In the genomic region with DNA sequence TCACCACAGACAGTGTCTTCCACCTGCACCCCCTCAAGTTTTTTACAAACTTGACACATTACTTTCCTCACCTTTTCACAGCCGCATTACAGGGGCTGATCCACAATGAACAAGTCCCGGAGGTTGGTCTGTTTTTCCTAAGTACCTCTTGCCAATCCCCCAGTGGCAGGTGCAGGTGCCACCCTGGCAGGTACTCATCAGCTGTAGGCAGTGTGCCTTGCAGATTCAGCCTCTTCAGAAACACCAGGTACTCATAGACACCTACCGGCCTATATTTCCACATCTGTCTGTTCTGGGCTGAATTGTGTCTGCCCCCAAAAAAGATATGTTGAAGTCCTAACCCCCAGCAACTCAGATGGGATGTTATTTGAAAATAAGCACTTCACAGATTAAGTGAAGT, we compare ENCODE assay signal across 24 cellular contexts.
DNase-seq lines count a peak whose midpoint lies in the region; ATAC-seq, FAIRE-seq and TF ChIP-seq lines count a peak whose summit lies in the region.
"Had no signal": no experiment of that assay in that cellular context is flagged by ENCODE, and none has a peak within 500 bp of the region (broad histone marks: within the 10 kb centered on the region; RNA-seq: fewer than 3 reads in every experiment).

No MANE protein-coding gene starts in this region.

- intact Hi-C loops in pancreas (cut with DNase I) = no loop called here

- no peaks in the 10 kb centered on the region for H3K27me3 ChIP-seq in pancreas
- H3K27me3 ChIP-seq: BLaER1, transverse colon had no signal

- 44 to 51% methylated on average over 3 of the region's 3 CpGs for WGBS in pancreas, 2 donors

- H3K27ac Mint-ChIP-seq in stimulated activated naive CD8-positive, alpha-beta T cell treated with anti-CD3 and anti-CD28 coated beads, Interleukin-15, amount 100 ng/mL, for 72 hours = no peak overlapping the region
- H3K27ac Mint-ChIP-seq: activated naive CD8-positive, alpha-beta T cell treated with anti-CD3 and anti-CD28 coated beads for 36 hours; activated T-cell treated with anti-CD3 and anti-CD28 coated beads, Interleukin-2, amount 50 U/mL, for 24 hours; natural killer cell treated with Interleukin-12 subunit alpha and Interleukin-12 subunit beta and Interleukin-15 and Interleukin-18, amount 100 ng/mL, for 72 hours; T-cell had no signal

- no peaks in the 10 kb centered on the region for H3K4me1 Mint-ChIP-seq in stimulated activated naive CD8-positive, alpha-beta T cell treated with anti-CD3 and anti-CD28 coated beads, Interleukin-15, amount 100 ng/mL, for 72 hours
- H3K4me1 Mint-ChIP-seq: activated naive CD8-positive, alpha-beta T cell treated with anti-CD3 and anti-CD28 coated beads for 36 hours; T-cell had no signal

- peaks cover under 1 to 9% (median 8%) of the 10 kb centered on the region in 3 donors for H3K4me1 ChIP-seq in pancreas
- H3K4me1 ChIP-seq: transverse colon had no signal

- no peak overlapping the region for H3K4me3 ChIP-seq in pancreas
- H3K4me3 ChIP-seq: BLaER1, GM23248, lung, mucosa of descending colon, transverse colon had no signal

- peaks cover 10% of the 10 kb centered on the region for H3K27me3 Mint-ChIP-seq in stimulated activated naive CD8-positive, alpha-beta T cell treated with anti-CD3 and anti-CD28 coated beads, Interleukin-15, amount 100 ng/mL, for 72 hours

- no peak overlapping the region for H3K27ac ChIP-seq in pancreas
- H3K27ac ChIP-seq: BLaER1, GM23248, transverse colon had no signal

- TF ChIP-seq CTCF in pancreas (IDR thresholded peaks at IDR 0.05) = no peak

- H3K4me3 Mint-ChIP-seq in stimulated activated naive CD8-positive, alpha-beta T cell treated with anti-CD3 and anti-CD28 coated beads, Interleukin-15, amount 100 ng/mL, for 72 hours = no peak overlapping the region
- H3K4me3 Mint-ChIP-seq: activated naive CD8-positive, alpha-beta T cell treated with anti-CD3 and anti-CD28 coated beads for 36 hours; activated T-cell treated with anti-CD3 and anti-CD28 coated beads, Interleukin-2, amount 50 U/mL, for 24 hours; natural killer cell treated with Interleukin-12 subunit alpha and Interleukin-12 subunit beta and Interleukin-15 and Interleukin-18, amount 100 ng/mL, for 72 hours; T-cell had no signal

- no peak for TF ChIP-seq POLR2A in GM12892 (IDR thresholded peaks at IDR 0.05; ENCODE audit: low read depth, low read length)

- H3K9me3 ChIP-seq in pancreas = no peaks in the 10 kb centered on the region
- H3K9me3 ChIP-seq: BLaER1, mucosa of descending colon, transverse colon had no signal

- H3K9me3 Mint-ChIP-seq in stimulated activated naive CD8-positive, alpha-beta T cell treated with anti-CD3 and anti-CD28 coated beads, Interleukin-15, amount 100 ng/mL, for 72 hours = no peaks in the 10 kb centered on the region
- H3K9me3 Mint-ChIP-seq: activated naive CD8-positive, alpha-beta T cell treated with anti-CD3 and anti-CD28 coated beads for 36 hours; activated T-cell treated with anti-CD3 and anti-CD28 coated beads, Interleukin-2, amount 50 U/mL, for 24 hours; natural killer cell treated with Interleukin-12 subunit alpha and Interleukin-12 subunit beta and Interleukin-15 and Interleukin-18, amount 100 ng/mL, for 72 hours; T-cell had no signal

- peak; percentile 62 to 79 (median 76) for ATAC-seq in pancreas
- ATAC-seq in stimulated activated naive CD8-positive, alpha-beta T cell treated with anti-CD3 and anti-CD28 coated beads, Interleukin-15, amount 100 ng/mL, for 72 hours = no peak
- ATAC-seq: left cardiac atrium, mucosa of descending colon, T-cell had no signal

- H3K36me3 ChIP-seq in pancreas = no peaks in the 10 kb centered on the region
- H3K36me3 ChIP-seq: BLaER1, transverse colon had no signal

- DNase-seq in DMS79 treated with DMSO at 0.1 percent for 48 hours (lab: John Stamatoyannopoulos, UW) = peak; percentile 49
- peak; percentile 41 for DNase-seq in NCI-H2107 (lab: John Stamatoyannopoulos, UW)
- peak; percentile 42 for DNase-seq in NCI-H526 treated with DMSO at 0.1 percent for 48 hours (lab: John Stamatoyannopoulos, UW)
- DNase-seq in pancreas = peak in 4 of 6 donors; percentile 19 to 52 (median 45)
- no peak for DNase-seq in HTR-8/SVneo (ENCODE audit: insufficient read length, low spot score)
- DNase-seq in GM12892 (ENCODE audit: insufficient read length) = no peak
- DNase-seq in stimulated activated naive CD8-positive, alpha-beta T cell treated with anti-CD3 and anti-CD28 coated beads, Interleukin-15, amount 100 ng/mL, for 72 hours = no peak
- DNase-seq: activated CD4-positive, alpha-beta T cell treated with anti-CD3 and anti-CD28 coated beads, Interleukin-2, amount 50 U/mL, for 1 hour; activated CD4-positive, CD25-positive, alpha-beta regulatory T cell; activated effector memory CD4-positive, alpha-beta T cell treated with anti-CD3 and anti-CD28 coated beads, Interleukin-2, amount 50 U/mL, for 16 hours; activated naive CD8-positive, alpha-beta T cell treated with anti-CD3 and anti-CD28 coated beads for 36 hours; activated T-cell treated with anti-CD3 and anti-CD28 coated beads, Interleukin-2, amount 50 U/mL, for 24 hours; GM23248; hypothalamus; left cardiac atrium; mucosa of descending colon; NCI-H2081 treated with DMSO at 0.1 percent for 48 hours; stimulated activated CD4-positive, alpha-beta T cell treated with anti-CD3 and anti-CD28 coated beads, Interleukin-4, amount 100 ng/mL, for 4 hours; T-cell; transverse colon had no signal

- FAIRE-seq in pancreas (lab: Jason Lieb, UNC) (no peak), HTR-8/SVneo (lab: Jason Lieb, UNC) (no peak), GM12892 (lab: Jason Lieb, UNC) (no peak)
- FAIRE-seq: endothelial cell of umbilical vein had no signal

Comparison
In these comparisons a context has a peak if more than half of its experiments do, and no peak if none do; other contexts are left out.
1. DNase-seq: peak in DMS79 treated with DMSO at 0.1 percent for 48 hours (single experiment), NCI-H2107 (single experiment), NCI-H526 treated with DMSO at 0.1 percent for 48 hours (single experiment) and pancreas (4 of 6); none in HTR-8/SVneo (single experiment), GM12892 (single experiment) and stimulated activated naive CD8-positive, alpha-beta T cell treated with anti-CD3 and anti-CD28 coated beads, Interleukin-15, amount 100 ng/mL, for 72 hours (0 of 2).